1 cellular context compared by ENCODE assay signal in the genomic region with DNA sequence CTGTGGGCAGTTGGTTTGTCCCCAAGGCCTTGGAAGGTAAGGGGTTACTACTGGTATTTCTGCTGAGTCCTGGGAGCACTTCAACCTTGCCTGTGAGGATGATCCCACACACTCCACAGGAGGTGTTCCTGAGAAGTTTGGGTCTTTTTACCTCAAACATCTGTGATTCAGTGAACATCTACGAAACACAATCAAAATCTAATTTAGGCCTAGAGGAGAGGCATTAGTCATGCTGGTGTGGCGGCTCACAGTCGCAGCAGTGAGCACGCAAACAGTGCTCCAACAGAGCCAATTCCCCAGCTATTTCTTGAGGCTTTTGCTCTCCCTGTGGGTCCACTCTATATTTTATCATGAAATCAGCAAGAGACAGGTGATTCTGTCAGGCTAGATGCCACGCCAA.
TF ChIP-seq lines count a peak whose summit lies in the region.

No MANE protein-coding gene starts in this region.

TF ChIP-seq in SK-N-SH treated with all-trans-retinoic acid at 6 μM for 48 hours, 23 proteins besides CTCF, POLR2A, EP300 and RAD21 (continued from another document):
- TF ChIP-seq, protein P1, sequence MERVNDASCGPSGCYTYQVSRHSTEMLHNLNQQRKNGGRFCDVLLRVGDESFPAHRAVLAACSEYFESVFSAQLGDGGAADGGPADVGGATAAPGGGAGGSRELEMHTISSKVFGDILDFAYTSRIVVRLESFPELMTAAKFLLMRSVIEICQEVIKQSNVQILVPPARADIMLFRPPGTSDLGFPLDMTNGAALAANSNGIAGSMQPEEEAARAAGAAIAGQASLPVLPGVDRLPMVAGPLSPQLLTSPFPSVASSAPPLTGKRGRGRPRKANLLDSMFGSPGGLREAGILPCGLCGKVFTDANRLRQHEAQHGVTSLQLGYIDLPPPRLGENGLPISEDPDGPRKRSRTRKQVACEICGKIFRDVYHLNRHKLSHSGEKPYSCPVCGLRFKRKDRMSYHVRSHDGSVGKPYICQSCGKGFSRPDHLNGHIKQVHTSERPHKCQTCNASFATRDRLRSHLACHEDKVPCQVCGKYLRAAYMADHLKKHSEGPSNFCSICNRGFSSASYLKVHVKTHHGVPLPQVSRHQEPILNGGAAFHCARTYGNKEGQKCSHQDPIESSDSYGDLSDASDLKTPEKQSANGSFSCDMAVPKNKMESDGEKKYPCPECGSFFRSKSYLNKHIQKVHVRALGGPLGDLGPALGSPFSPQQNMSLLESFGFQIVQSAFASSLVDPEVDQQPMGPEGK (CRISPR knock-in tag; IDR thresholded peaks at IDR 0.05; ENCODE audit: borderline replicate concordance), result no peak
- no peak for TF ChIP-seq OSR1 (CRISPR knock-in tag; IDR thresholded peaks at IDR 0.05)
TF ChIP-seq in SK-N-SH treated with all-trans-retinoic acid at 6 μM for 48 hours: peak in this region for 0.
